9 cellular contexts compared by ENCODE assay signal in genomic region chr19:17103177-17103576, GRCh38. TPM values are rescaled to one million over a fixed set of nuclear protein-coding genes. Genes with fewer than 3 reads are reported as not detected.
DNase-seq lines count a peak whose midpoint lies in the region; ATAC-seq and TF ChIP-seq lines count a peak whose summit lies in the region.
"Had no signal": no experiment of that assay in that cellular context is flagged by ENCODE, and none has a peak within 500 bp of the region (broad histone marks: within the 10 kb centered on the region; RNA-seq: fewer than 3 reads in every experiment).

No MANE protein-coding gene starts in this region.

- no peak overlapping the region for H3K4me3 Mint-ChIP-seq in MCF 10A (ENCODE audit: unreplicated experiment)

- H3K4me3 ChIP-seq in breast epithelium (no peak overlapping the region), OCI-LY7 (ENCODE audit: low read depth, low read length, poor library complexity, severe bottlenecking) (no peak overlapping the region), fibroblast of villous mesenchyme (ENCODE audit: low read depth, low read length) (no peak overlapping the region), tibial artery (no peak overlapping the region)

- no peaks in the 10 kb centered on the region for H3K27me3 Mint-ChIP-seq in MCF 10A (ENCODE audit: insufficient read depth, unreplicated experiment)

- H3K4me1 Mint-ChIP-seq in MCF 10A (ENCODE audit: insufficient read depth, unreplicated experiment): peaks cover 9% of the 10 kb centered on the region

- no peak overlapping the region for H3K27ac ChIP-seq in breast epithelium
- H3K27ac ChIP-seq in OCI-LY7 (ENCODE audit: low read depth, low read length, poor library complexity, severe bottlenecking): no peak overlapping the region
- H3K27ac ChIP-seq in tibial artery: peak overlapping the region; percentile 16 to 88

- intact Hi-C loops in MCF 10A (cut with micrococcal nuclease) (no loop called here), breast epithelium (cut with DNase I; ENCODE audit: low total_unique reads) (no loop called here), OCI-LY7 (cut with micrococcal nuclease; ENCODE audit: unreplicated experiment) (no loop called here), tibial artery (cut with DNase I; ENCODE audit: low total_unique reads) (no loop called here)

- TF ChIP-seq CTCF in MCF 10A (IDR thresholded peaks at IDR 0.05; ENCODE audit: unreplicated experiment) (peak; percentile 44), breast epithelium (IDR thresholded peaks at IDR 0.05) (peak in 1 of 3 donors; percentile 13), OCI-LY7 (conservative IDR thresholded peaks at IDR 0.05; ENCODE audit: low read length) (peak; percentile 77), fibroblast of villous mesenchyme (IDR thresholded peaks at IDR 0.05; ENCODE audit: insufficient read depth, low read depth, low read length) (peak; percentile 77), tibial artery (IDR thresholded peaks at IDR 0.05) (peak in 1 of 2 experiments; percentile 38)

- DNase-seq in MCF 10A (ENCODE audit: unreplicated experiment) (peak; percentile 60), breast epithelium (ENCODE audit: low spot score in 2 of 2) (no peak), OCI-LY7 (ENCODE audit: low spot score) (no peak), fibroblast of villous mesenchyme (ENCODE audit: low read depth) (peak; percentile 47), tibial artery (no peak), ureter (ENCODE audit: low spot score) (no peak)
- DNase-seq in NK-92 treated with Interleukin-12 subunit alpha and Interleukin-12 subunit beta, amount 100 ng/mL, for 24 hours (lab: John Stamatoyannopoulos, UW): no peak
- DNase-seq: left colon had no signal

- H3K4me1 ChIP-seq in breast epithelium (peaks cover 6 to 7% of the 10 kb centered on the region in 2 donors), OCI-LY7 (ENCODE audit: insufficient read depth, low read length, poor library complexity, severe bottlenecking) (peaks cover 40% of the 10 kb centered on the region), tibial artery (peaks cover under 1 to 40% (median 16%) of the 10 kb centered on the region in 4 donors)

- H3K9me2 ChIP-seq in OCI-LY7 (ENCODE audit: insufficient read depth, low read length): no peaks in the 10 kb centered on the region

- no peak for ATAC-seq in GM21526 (IDR thresholded peaks at IDR 0.05; ENCODE audit: low FRiP score, unreplicated experiment)
- ATAC-seq: left colon had no signal

- H3K9me3 ChIP-seq in breast epithelium (no peaks in the 10 kb centered on the region), OCI-LY7 (ENCODE audit: low read length) (peaks cover 14% of the 10 kb centered on the region; the same call in 1 of the 2 replicates), tibial artery (no peaks in the 10 kb centered on the region)

- CTCF ChIA-PET in MCF 10A (lab: Yijun Ruan, JAX): interaction anchor here (0.5 kb wide), 1 partner anchor 284 kb away, joined by 4 read pairs; no protein-coding TSS in a partner anchor
- CTCF ChIA-PET in OCI-LY7 (lab: Charles Lee; ENCODE audit: unreplicated experiment): no interaction called here

- peaks cover 66% of the 10 kb centered on the region; the same call in 1 of the 2 replicates for H3K79me2 ChIP-seq in OCI-LY7 (ENCODE audit: insufficient read depth, low read depth, low read length)

- peaks cover 8% of the 10 kb centered on the region for H3K9me3 Mint-ChIP-seq in MCF 10A (ENCODE audit: unreplicated experiment)

- no peak overlapping the region for H3K4me2 ChIP-seq in OCI-LY7 (ENCODE audit: low read length)

- H3K36me3 ChIP-seq in breast epithelium (no peaks in the 10 kb centered on the region), OCI-LY7 (ENCODE audit: insufficient read depth, low read length) (peaks cover 65% of the 10 kb centered on the region), tibial artery (peaks cover 22 to 46% (median 35%) of the 10 kb centered on the region in 3 donors)

- TF ChIP-seq POLR2A in breast epithelium (IDR thresholded peaks at IDR 0.05): no peak

- no peak overlapping the region for H3K27ac Mint-ChIP-seq in MCF 10A (ENCODE audit: low read depth, unreplicated experiment)

- POLR2A ChIA-PET in MCF 10A (lab: Yijun Ruan, JAX) (no interaction called here), OCI-LY7 (lab: Charles Lee) (no interaction called here)

- BruUV-seq in MCF 10A (replicated peaks; lab: Mats Ljungman, UMichigan): no TSS peak
- BruUV-seq in OCI-LY7 (replicated peaks; lab: Mats Ljungman, UMichigan): no TSS peak

- H3K27me3 ChIP-seq in breast epithelium (no peaks in the 10 kb centered on the region), tibial artery (no peaks in the 10 kb centered on the region)

- H2AFZ ChIP-seq in OCI-LY7 (ENCODE audit: low read length): no peak overlapping the region

- peaks cover 11% of the 10 kb centered on the region for H3K36me3 Mint-ChIP-seq in MCF 10A (ENCODE audit: insufficient read depth, unreplicated experiment)

- no peaks in the 10 kb centered on the region for H4K20me1 ChIP-seq in OCI-LY7 (ENCODE audit: insufficient read depth, low read length)

RNA-seq across cellular contexts. Expression of gene MYO9B, which starts 27.6 kb away (rescaled TPM):
- 43.5 and 49.5 TPM in 2 replicates for total RNA-seq in MCF 10A (2022)
- total RNA-seq in breast epithelium: 10 to 100 TPM; 76.0 to 79.5 (median 77.4) TPM
- total RNA-seq in OCI-LY7 (2014; rRNA removed; shearing (Covaris generic)): 74.7 and 84.9 TPM in 2 replicates
- total RNA-seq in OCI-LY7 (2022): 144 and 150 TPM in 2 replicates
- total RNA-seq in fibroblast of villous mesenchyme: 99.3 and 118 TPM in 2 replicates
- total RNA-seq in ureter: 77.3 TPM

RNA-seq across cellular contexts. Expression of gene HAUS8, which starts 27.9 kb away (rescaled TPM):
- total RNA-seq in MCF 10A (2022) (6.6 and 8.4 TPM in 2 replicates), breast epithelium (1 to 10 TPM; 5.6 to 6.7 (median 5.8) TPM), OCI-LY7 (2022) (74.1 and 107 TPM in 2 replicates), fibroblast of villous mesenchyme (3.5 TPM in 2 replicates), ureter (10.8 TPM)
- total RNA-seq in OCI-LY7 (2014; rRNA removed; shearing (Covaris generic)): 47.3 and 50.7 TPM in 2 replicates

Comparison
In these comparisons a context has a peak if more than half of its experiments do, and no peak if none do; other contexts are left out.
1. DNase-seq: peak in MCF 10A (single experiment) and fibroblast of villous mesenchyme (single experiment); none in breast epithelium (0 of 2), OCI-LY7 (single experiment), tibial artery (0 of 2), ureter (single experiment) and NK-92 treated with Interleukin-12 subunit alpha and Interleukin-12 subunit beta, amount 100 ng/mL, for 24 hours (single experiment).
2. H3K27ac ChIP-seq: peak in tibial artery (2 of 2); none in breast epithelium (0 of 2) and OCI-LY7 (single experiment).